ENCODE assay signal across 17 cellular contexts in the genomic region with DNA sequence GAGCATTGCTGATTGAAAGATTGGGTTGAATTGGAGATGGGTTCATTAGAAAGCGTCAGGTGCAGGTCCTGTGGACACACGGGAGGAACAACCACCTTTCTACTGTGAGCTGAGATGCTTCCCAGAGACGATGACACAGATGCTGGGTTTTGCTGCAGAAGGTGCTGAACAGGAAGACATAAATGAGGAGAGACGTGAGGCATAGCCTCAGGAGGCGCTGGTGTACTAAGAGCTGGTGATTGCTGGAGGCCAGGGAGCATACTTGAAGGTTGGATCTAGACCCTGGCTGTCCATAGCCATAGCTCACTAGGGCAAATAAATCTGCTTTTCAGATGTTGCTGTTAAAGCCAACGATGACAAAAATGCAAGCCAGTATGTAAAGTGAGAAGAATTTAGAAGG.
A peak's percentile ranks its signal among the peaks of the same experiment; 100 is the strongest.
DNase-seq lines count a peak whose midpoint lies in the region; ATAC-seq and TF ChIP-seq lines count a peak whose summit lies in the region.
"Had no signal": no experiment of that assay in that cellular context is flagged by ENCODE, and none has a peak within 500 bp of the region (broad histone marks: within the 10 kb centered on the region; RNA-seq: fewer than 3 reads in every experiment).

No MANE protein-coding gene starts in this region.

- no peak overlapping the region for H3K4me2 ChIP-seq in DND-41 (ENCODE audit: insufficient read depth, low read length)
- H3K4me2 ChIP-seq: SK-N-SH had no signal

- in situ Hi-C loops in KBM-7 (cut with MboI; ENCODE audit: low pct_unique_long_range_greater_than_20kb, low sequenced_read_pairs), result no loop called here

- H3K9ac ChIP-seq in DND-41 (ENCODE audit: low read depth, low read length), result no peak overlapping the region
- H3K9ac ChIP-seq: SK-N-SH had no signal

- no peak for TF ChIP-seq CTCF in DND-41 (IDR thresholded peaks at IDR 0.05; ENCODE audit: borderline replicate concordance, extremely low read depth, low read length, poor library complexity, severe bottlenecking)

- H4K20me1 ChIP-seq in DND-41 (ENCODE audit: insufficient read depth, low read length), result no peaks in the 10 kb centered on the region

- no peaks in the 10 kb centered on the region for H3K9me3 ChIP-seq in DND-41 (ENCODE audit: insufficient read depth, low read length, severe bottlenecking)
- H3K9me3 ChIP-seq: Caco-2, SK-N-SH had no signal

- no peak overlapping the region for H2AFZ ChIP-seq in DND-41 (ENCODE audit: low read depth, low read length)

- DNase-seq in DND-41 (no peak), KBM-7 (peak; percentile 1), RKO (ENCODE audit: low spot score) (peak; percentile 1), islet precursor cell (peak; percentile 58), NCI-H510A treated with DMSO at 0.1 percent for 48 hours (lab: John Stamatoyannopoulos, UW) (no peak), substantia nigra (lab: John Stamatoyannopoulos, UW) (no peak)
- DNase-seq in activated T-cell treated with anti-CD3 and anti-CD28 coated beads, Interleukin-2, amount 50 U/mL, for 48 hours, result no peak
- DNase-seq: ACHN; Caco-2; CD4-positive, CD25-positive, alpha-beta regulatory T cell; KG1; NCI-H1092; NCI-H146; NCI-H2227 treated with DMSO at 0.1 percent for 48 hours; NCI-H526; SK-N-SH had no signal

- H3K27ac ChIP-seq in DND-41 (ENCODE audit: low read length) (no peak overlapping the region), substantia nigra (ENCODE audit: low read depth, low read length, poor library complexity, severe bottlenecking) (no peak overlapping the region)

- ATAC-seq in DND-41 (ENCODE audit: insufficient read depth, low read depth), result peak; percentile 22; the same call in 1 of the 3 replicates
- ATAC-seq: Right ventricle myocardium inferior had no signal

- H3K27me3 ChIP-seq in DND-41 (ENCODE audit: insufficient read depth, low read length, poor library complexity), result no peaks in the 10 kb centered on the region

- H3K4me3 ChIP-seq in DND-41 (ENCODE audit: low read depth in 1 of 2, low read length in 2 of 2), result no peak overlapping the region

- H3K79me2 ChIP-seq in DND-41 (ENCODE audit: insufficient read depth, low read length), result no peaks in the 10 kb centered on the region

- H3K4me1 ChIP-seq in DND-41 (ENCODE audit: insufficient read depth, low read length), result no peaks in the 10 kb centered on the region

- no peaks in the 10 kb centered on the region for H3K36me3 ChIP-seq in DND-41 (ENCODE audit: insufficient read depth, low read length)

Comparison
In these comparisons a context has a peak if more than half of its experiments do, and no peak if none do; other contexts are left out.
1. DNase-seq: peak in KBM-7 (single experiment), RKO (single experiment) and islet precursor cell (single experiment); none in DND-41 (single experiment), activated T-cell treated with anti-CD3 and anti-CD28 coated beads, Interleukin-2, amount 50 U/mL, for 48 hours (0 of 2), NCI-H510A treated with DMSO at 0.1 percent for 48 hours (single experiment) and substantia nigra (0 of 49).